In the genomic region with DNA sequence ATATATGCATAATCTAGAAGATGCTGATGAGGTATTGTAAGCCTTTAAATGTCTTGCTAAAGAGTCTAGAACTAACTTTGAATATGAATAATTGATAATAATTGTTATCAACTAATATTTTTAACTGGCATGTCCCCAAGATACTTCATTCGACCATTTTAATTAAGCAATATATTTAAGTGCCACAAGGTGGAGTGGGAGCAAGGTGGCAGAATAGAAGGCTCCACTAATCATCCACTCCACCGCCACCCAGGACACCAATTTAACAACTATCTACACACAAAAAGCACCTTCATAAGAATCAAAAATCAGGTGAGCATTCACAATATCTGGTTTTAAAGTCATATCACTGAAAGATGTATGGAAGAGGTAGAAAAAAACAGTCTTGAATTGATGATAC, we compare ENCODE assay signal across 25 cellular contexts.
DNase-seq lines count a peak whose midpoint lies in the region; ATAC-seq and TF ChIP-seq lines count a peak whose summit lies in the region.
"Had no signal": no experiment of that assay in that cellular context is flagged by ENCODE, and none has a peak within 500 bp of the region (broad histone marks: within the 10 kb centered on the region; RNA-seq: fewer than 3 reads in every experiment).

No MANE protein-coding gene starts in this region.

- no peaks in the 10 kb centered on the region for H3K27me3 ChIP-seq in GM23338 (ENCODE audit: insufficient read depth)

- H3F3A ChIP-seq in GM23338 (replicated peaks; ENCODE audit: low read depth): no peaks in the 10 kb centered on the region

- TF ChIP-seq CTCF in GM23338 (conservative IDR thresholded peaks at IDR 0.05; ENCODE audit: low read depth in 2 of 2) (peak; percentile 27 to 49; a peak in 3 of 4 replicates), LNCaP clone FGC (IDR thresholded peaks at IDR 0.05; ENCODE audit: control insufficient read depth, extremely low read depth, insufficient read depth) (0 out of 2 replicates have a peak, but pooled peaks have one; percentile 7), neural crest cell (conservative IDR thresholded peaks at IDR 0.05) (peak; percentile 16)

- no peak overlapping the region for H2AFZ ChIP-seq in GM23338

- H3K27ac Mint-ChIP-seq in GM23338 (no peak overlapping the region), neural crest cell (ENCODE audit: unreplicated experiment) (no peak overlapping the region)
- H3K27ac Mint-ChIP-seq: CD8-positive, alpha-beta memory T cell; HFFc6 had no signal

- H3K4me3 ChIP-seq in GM23338: no peak overlapping the region
- no peak overlapping the region for H3K4me3 ChIP-seq in LNCaP clone FGC (ENCODE audit: low read depth, low read length)
- H3K4me3 ChIP-seq: K562, SK-N-MC had no signal

- H3K4me1 ChIP-seq in GM23338 (ENCODE audit: insufficient read depth): no peaks in the 10 kb centered on the region

- H3K27ac ChIP-seq in GM23338 (ENCODE audit: low read depth): no peak overlapping the region
- H3K27ac ChIP-seq: RWPE1, SK-N-MC had no signal

- H3K9me3 Mint-ChIP-seq in GM23338: no peaks in the 10 kb centered on the region
- H3K9me3 Mint-ChIP-seq in neural crest cell: peaks cover 8% of the 10 kb centered on the region
- H3K9me3 Mint-ChIP-seq: HFFc6 had no signal

- ATAC-seq in GM23338: no peak
- ATAC-seq in HG02642 (IDR thresholded peaks at IDR 0.05; ENCODE audit: poor library complexity, unreplicated experiment): no peak
- ATAC-seq: K562 had no signal

- no peak overlapping the region for H3K4me2 ChIP-seq in GM23338

- H3K36me3 Mint-ChIP-seq in GM23338 (ENCODE audit: low read depth) (no peaks in the 10 kb centered on the region), neural crest cell (ENCODE audit: low read depth) (no peaks in the 10 kb centered on the region)
- H3K36me3 Mint-ChIP-seq: CD8-positive, alpha-beta memory T cell had no signal

- no peaks in the 10 kb centered on the region for H3K36me3 ChIP-seq in GM23338 (ENCODE audit: insufficient read depth)

- no peaks in the 10 kb centered on the region for H3K4me1 Mint-ChIP-seq in GM23338
- no peaks in the 10 kb centered on the region for H3K4me1 Mint-ChIP-seq in neural crest cell
- H3K4me1 Mint-ChIP-seq: CD8-positive, alpha-beta memory T cell had no signal

- H3K4me3 Mint-ChIP-seq in GM23338 (no peak overlapping the region), neural crest cell (no peak overlapping the region)
- H3K4me3 Mint-ChIP-seq: CD8-positive, alpha-beta memory T cell; HFFc6 had no signal

- no peaks in the 10 kb centered on the region for H3K9me2 ChIP-seq in GM23338 (ENCODE audit: insufficient read depth)

- DNase-seq in GM23338 (ENCODE audit: low spot score) (peak; percentile 11), LNCaP clone FGC (ENCODE audit: low read depth) (no peak), SW480 (ENCODE audit: low spot score) (peak; percentile 7), neural crest cell (ENCODE audit: low read depth, low spot score) (no peak), OCI-M2 (lab: John Stamatoyannopoulos, UW; ENCODE audit: unreplicated experiment) (no peak), SKM-1 (lab: John Stamatoyannopoulos, UW; ENCODE audit: unreplicated experiment) (no peak)
- DNase-seq: ACHN; C1 segment of cervical spinal cord; Calu3; CD8-positive, alpha-beta memory T cell; EL; H7; HFFc6; NCI-H1105; NCI-H146; NCI-H2029 treated with DMSO at 0.1 percent for 48 hours; NCI-H2171; NCI-H345; NCI-H524; NCI-H774; SHP77 treated with DMSO at 0.1 percent for 48 hours had no signal

- H3K27me3 Mint-ChIP-seq in GM23338 (ENCODE audit: insufficient read depth, low read depth, poor library complexity) (no peaks in the 10 kb centered on the region), neural crest cell (ENCODE audit: low read depth) (peaks cover 8% of the 10 kb centered on the region)
- H3K27me3 Mint-ChIP-seq: CD8-positive, alpha-beta memory T cell had no signal

- no peaks in the 10 kb centered on the region for H4K20me1 ChIP-seq in GM23338 (replicated peaks; ENCODE audit: insufficient read depth)

- no peaks in the 10 kb centered on the region for H3K79me2 ChIP-seq in GM23338 (replicated peaks; ENCODE audit: insufficient read depth)

TF ChIP-seq in GM23338, 12 proteins besides CTCF, POLR2A, EP300 and RAD21 (continues in another document):
- no peak for TF ChIP-seq POLR2AphosphoS5 (IDR thresholded peaks at IDR 0.05; ENCODE audit: low read depth)
- TF ChIP-seq, protein P1, sequence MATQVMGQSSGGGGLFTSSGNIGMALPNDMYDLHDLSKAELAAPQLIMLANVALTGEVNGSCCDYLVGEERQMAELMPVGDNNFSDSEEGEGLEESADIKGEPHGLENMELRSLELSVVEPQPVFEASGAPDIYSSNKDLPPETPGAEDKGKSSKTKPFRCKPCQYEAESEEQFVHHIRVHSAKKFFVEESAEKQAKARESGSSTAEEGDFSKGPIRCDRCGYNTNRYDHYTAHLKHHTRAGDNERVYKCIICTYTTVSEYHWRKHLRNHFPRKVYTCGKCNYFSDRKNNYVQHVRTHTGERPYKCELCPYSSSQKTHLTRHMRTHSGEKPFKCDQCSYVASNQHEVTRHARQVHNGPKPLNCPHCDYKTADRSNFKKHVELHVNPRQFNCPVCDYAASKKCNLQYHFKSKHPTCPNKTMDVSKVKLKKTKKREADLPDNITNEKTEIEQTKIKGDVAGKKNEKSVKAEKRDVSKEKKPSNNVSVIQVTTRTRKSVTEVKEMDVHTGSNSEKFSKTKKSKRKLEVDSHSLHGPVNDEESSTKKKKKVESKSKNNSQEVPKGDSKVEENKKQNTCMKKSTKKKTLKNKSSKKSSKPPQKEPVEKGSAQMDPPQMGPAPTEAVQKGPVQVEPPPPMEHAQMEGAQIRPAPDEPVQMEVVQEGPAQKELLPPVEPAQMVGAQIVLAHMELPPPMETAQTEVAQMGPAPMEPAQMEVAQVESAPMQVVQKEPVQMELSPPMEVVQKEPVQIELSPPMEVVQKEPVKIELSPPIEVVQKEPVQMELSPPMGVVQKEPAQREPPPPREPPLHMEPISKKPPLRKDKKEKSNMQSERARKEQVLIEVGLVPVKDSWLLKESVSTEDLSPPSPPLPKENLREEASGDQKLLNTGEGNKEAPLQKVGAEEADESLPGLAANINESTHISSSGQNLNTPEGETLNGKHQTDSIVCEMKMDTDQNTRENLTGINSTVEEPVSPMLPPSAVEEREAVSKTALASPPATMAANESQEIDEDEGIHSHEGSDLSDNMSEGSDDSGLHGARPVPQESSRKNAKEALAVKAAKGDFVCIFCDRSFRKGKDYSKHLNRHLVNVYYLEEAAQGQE (IDR thresholded peaks at IDR 0.05; ENCODE audit: unreplicated experiment): no peak
- TF ChIP-seq JUNB (IDR thresholded peaks at IDR 0.05; ENCODE audit: unreplicated experiment): no peak
- TF ChIP-seq, protein P2, sequence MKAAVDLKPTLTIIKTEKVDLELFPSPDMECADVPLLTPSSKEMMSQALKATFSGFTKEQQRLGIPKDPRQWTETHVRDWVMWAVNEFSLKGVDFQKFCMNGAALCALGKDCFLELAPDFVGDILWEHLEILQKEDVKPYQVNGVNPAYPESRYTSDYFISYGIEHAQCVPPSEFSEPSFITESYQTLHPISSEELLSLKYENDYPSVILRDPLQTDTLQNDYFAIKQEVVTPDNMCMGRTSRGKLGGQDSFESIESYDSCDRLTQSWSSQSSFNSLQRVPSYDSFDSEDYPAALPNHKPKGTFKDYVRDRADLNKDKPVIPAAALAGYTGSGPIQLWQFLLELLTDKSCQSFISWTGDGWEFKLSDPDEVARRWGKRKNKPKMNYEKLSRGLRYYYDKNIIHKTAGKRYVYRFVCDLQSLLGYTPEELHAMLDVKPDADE (IDR thresholded peaks at IDR 0.05): no peak
- no peak for TF ChIP-seq EZH2 (IDR thresholded peaks at IDR 0.05; ENCODE audit: low read depth, unreplicated experiment)
- TF ChIP-seq CREB1 (CRISPR knock-in tag; IDR thresholded peaks at IDR 0.05; ENCODE audit: low read depth): no peak
- TF ChIP-seq EZH2phosphoT487 (IDR thresholded peaks at IDR 0.05; ENCODE audit: unreplicated experiment): no peak
- no peak for TF ChIP-seq ZNF114 (CRISPR knock-in tag; IDR thresholded peaks at IDR 0.05)
- no peak for TF ChIP-seq ZNF331 (CRISPR knock-in tag; IDR thresholded peaks at IDR 0.05; ENCODE audit: low read depth)
- TF ChIP-seq STAT1 (IDR thresholded peaks at IDR 0.05; ENCODE audit: unreplicated experiment): no peak
- TF ChIP-seq NANOG (IDR thresholded peaks at IDR 0.05; ENCODE audit: borderline replicate concordance): no peak

Comparison
In these comparisons a context has a peak if more than half of its experiments do, and no peak if none do; other contexts are left out.
1. DNase-seq: peak in GM23338 (single experiment) and SW480 (single experiment); none in LNCaP clone FGC (single experiment), neural crest cell (single experiment), OCI-M2 (single experiment) and SKM-1 (single experiment).
2. Peak in every context shown above with its lines, with median percentiles within 50 percentile points of each other: CTCF ChIP-seq.